Comparison of ENCODE assay signal across 12 cellular contexts in the genomic region with DNA sequence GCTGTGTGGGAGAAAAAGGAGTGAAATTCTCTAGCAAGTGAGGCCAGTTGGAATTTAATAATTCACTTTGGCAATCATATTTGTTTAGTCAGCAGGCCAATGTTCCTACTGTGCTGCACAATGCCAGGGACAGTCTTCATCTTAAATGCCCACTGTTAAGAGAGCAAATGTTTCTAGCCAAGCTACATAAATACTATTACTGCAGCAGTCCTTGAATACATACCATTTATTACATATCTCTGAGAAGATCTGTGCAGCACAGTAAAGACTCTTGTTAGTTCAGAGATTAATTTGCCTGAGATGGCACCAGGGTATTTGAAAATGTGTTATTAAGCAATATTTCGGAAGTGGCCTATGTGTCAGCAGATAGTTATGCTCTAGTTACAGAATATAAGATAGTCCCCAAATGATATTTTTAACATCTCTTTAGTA.
DNase-seq lines count a peak whose midpoint lies in the region; ATAC-seq, FAIRE-seq and TF ChIP-seq lines count a peak whose summit lies in the region.
"Had no signal": no experiment of that assay in that cellular context is flagged by ENCODE, and none has a peak within 500 bp of the region (broad histone marks: within the 10 kb centered on the region; RNA-seq: fewer than 3 reads in every experiment).

No MANE protein-coding gene starts in this region.

- peaks cover 14% of the 10 kb centered on the region for H3K36me3 ChIP-seq in astrocyte (ENCODE audit: insufficient read depth, low read length)
- H3K36me3 ChIP-seq in tibial nerve = no peaks in the 10 kb centered on the region

- intact Hi-C loops in left ventricle myocardium superior (cut with micrococcal nuclease) = no loop called here

- H3K4me3 Mint-ChIP-seq in astrocyte (ENCODE audit: unreplicated experiment) = no peak overlapping the region
- H3K4me3 Mint-ChIP-seq in activated CD8-positive, alpha-beta T cell treated with anti-CD3 and anti-CD28 coated beads, Interleukin-2, amount 10 ng/mL, durations not matched to agents 7 days and 5 days = no peak overlapping the region

- H3K9me3 ChIP-seq in astrocyte (ENCODE audit: insufficient read depth, low read depth, low read length) (no peaks in the 10 kb centered on the region), tibial nerve (no peaks in the 10 kb centered on the region)
- H3K9me3 ChIP-seq: thoracic aorta had no signal

- H2AFZ ChIP-seq in astrocyte (ENCODE audit: low read depth, low read length) = no peak overlapping the region

- TF ChIP-seq CTCF in astrocyte (IDR thresholded peaks at IDR 0.05; ENCODE audit: insufficient read depth, low read depth, low read length) = no peak
- no peak for TF ChIP-seq CTCF in tibial nerve (IDR thresholded peaks at IDR 0.05)

- no peaks in the 10 kb centered on the region for H3K9me3 Mint-ChIP-seq in astrocyte (ENCODE audit: unreplicated experiment)
- no peaks in the 10 kb centered on the region for H3K9me3 Mint-ChIP-seq in activated CD8-positive, alpha-beta T cell treated with anti-CD3 and anti-CD28 coated beads, Interleukin-2, amount 10 ng/mL, durations not matched to agents 7 days and 5 days (ENCODE audit: insufficient read depth)

- peaks cover 45% of the 10 kb centered on the region for H3K79me2 ChIP-seq in astrocyte (ENCODE audit: insufficient read depth, low read length)

- DNase-seq in NCI-H146 (lab: John Stamatoyannopoulos, UW) = peak; percentile 2
- no peak for DNase-seq in NCI-H146 treated with DMSO at 0.1 percent for 48 hours (lab: John Stamatoyannopoulos, UW; ENCODE audit: unreplicated experiment)
- peak; percentile 67 for DNase-seq in astrocyte (ENCODE audit: low read depth)
- no peak for DNase-seq in left ventricle myocardium superior
- DNase-seq in tibial nerve (ENCODE audit: low spot score in 2 of 2) = no peak
- no peak for DNase-seq in Kasumi-1 (lab: John Stamatoyannopoulos, UW)
- DNase-seq in activated CD8-positive, alpha-beta T cell treated with anti-CD3 and anti-CD28 coated beads, Interleukin-2, amount 10 ng/mL, durations not matched to agents 7 days and 5 days = no peak
- DNase-seq: ACHN, activated T-cell treated with anti-CD3 and anti-CD28 coated beads for 4 hours, NCI-H1694 had no signal

- TF ChIP-seq POLR2A in tibial nerve (IDR thresholded peaks at IDR 0.05) = no peak

- H3K27ac Mint-ChIP-seq in astrocyte (ENCODE audit: unreplicated experiment) = no peak overlapping the region
- H3K27ac Mint-ChIP-seq in activated CD8-positive, alpha-beta T cell treated with anti-CD3 and anti-CD28 coated beads, Interleukin-2, amount 10 ng/mL, durations not matched to agents 7 days and 5 days = no peak overlapping the region

- H3K4me1 ChIP-seq in astrocyte (ENCODE audit: insufficient read depth, low read length) (peaks cover 19% of the 10 kb centered on the region), tibial nerve (peaks cover 0 to 50% (median 15%) of the 10 kb centered on the region in 4 donors)

- no peak overlapping the region for H3K9ac ChIP-seq in astrocyte (ENCODE audit: low read length)

- CTCF ChIA-PET in activated CD8-positive, alpha-beta T cell treated with anti-CD3 and anti-CD28 coated beads, Interleukin-2, amount 10 ng/mL, durations not matched to agents 7 days and 5 days (lab: Charles Lee) = no interaction called here

- TF ChIP-seq EP300 in tibial nerve (IDR thresholded peaks at IDR 0.05) = no peak

- POLR2A ChIA-PET in activated CD8-positive, alpha-beta T cell treated with anti-CD3 and anti-CD28 coated beads, Interleukin-2, amount 10 ng/mL, durations not matched to agents 7 days and 5 days (lab: Charles Lee) = no interaction called here

- H4K20me1 ChIP-seq in astrocyte (ENCODE audit: insufficient read depth, low read length) = no peaks in the 10 kb centered on the region

- no peak overlapping the region for H3K27ac ChIP-seq in astrocyte (ENCODE audit: low read depth, low read length)
- peak overlapping the region in 3 of 4 donors; percentile 46 to 70 (median 60) for H3K27ac ChIP-seq in tibial nerve

- peaks cover 28% of the 10 kb centered on the region for H3K4me1 Mint-ChIP-seq in astrocyte (ENCODE audit: low read depth, unreplicated experiment)
- H3K4me1 Mint-ChIP-seq in activated CD8-positive, alpha-beta T cell treated with anti-CD3 and anti-CD28 coated beads, Interleukin-2, amount 10 ng/mL, durations not matched to agents 7 days and 5 days (ENCODE audit: low read depth) = no peaks in the 10 kb centered on the region

- WGBS in tibial nerve, 2 donors = 18 to 28% methylated on average over 1 of the region's 1 CpG

- H3K36me3 Mint-ChIP-seq in astrocyte (ENCODE audit: low read depth, unreplicated experiment) = peaks cover 8% of the 10 kb centered on the region
- H3K36me3 Mint-ChIP-seq in activated CD8-positive, alpha-beta T cell treated with anti-CD3 and anti-CD28 coated beads, Interleukin-2, amount 10 ng/mL, durations not matched to agents 7 days and 5 days (ENCODE audit: low read depth) = no peaks in the 10 kb centered on the region

- peak; percentile 67 for ATAC-seq in left ventricle myocardium superior
- no peak for ATAC-seq in HG03175 (IDR thresholded peaks at IDR 0.05; ENCODE audit: unreplicated experiment)
- no peak for ATAC-seq in activated CD8-positive, alpha-beta T cell treated with anti-CD3 and anti-CD28 coated beads, Interleukin-2, amount 10 ng/mL, durations not matched to agents 7 days and 5 days

- FAIRE-seq in astrocyte (lab: Jason Lieb, UNC) = peak; percentile 62

- H3K27me3 Mint-ChIP-seq in astrocyte (ENCODE audit: low read depth, unreplicated experiment) = no peaks in the 10 kb centered on the region
- H3K27me3 Mint-ChIP-seq in activated CD8-positive, alpha-beta T cell treated with anti-CD3 and anti-CD28 coated beads, Interleukin-2, amount 10 ng/mL, durations not matched to agents 7 days and 5 days (ENCODE audit: low read depth) = peaks cover 12% of the 10 kb centered on the region

- H3K4me2 ChIP-seq in astrocyte (ENCODE audit: low read length) = peak overlapping the region; percentile 41

- H3K4me3 ChIP-seq in astrocyte (ENCODE audit: insufficient read depth, low read depth, low read length) = no peak overlapping the region
- no peak overlapping the region for H3K4me3 ChIP-seq in tibial nerve
- H3K4me3 ChIP-seq: thoracic aorta had no signal

- no peaks in the 10 kb centered on the region for H3K27me3 ChIP-seq in astrocyte (ENCODE audit: insufficient read depth, low read length)
- H3K27me3 ChIP-seq in tibial nerve = no peaks in the 10 kb centered on the region

Comparison
In these comparisons a context has a peak if more than half of its experiments do, and no peak if none do; other contexts are left out.
1. DNase-seq: peak in NCI-H146 (single experiment) and astrocyte (single experiment); none in NCI-H146 treated with DMSO at 0.1 percent for 48 hours (single experiment), left ventricle myocardium superior (single experiment), tibial nerve (0 of 2), Kasumi-1 (0 of 2) and activated CD8-positive, alpha-beta T cell treated with anti-CD3 and anti-CD28 coated beads, Interleukin-2, amount 10 ng/mL, durations not matched to agents 7 days and 5 days (single experiment).